Comparison of ENCODE assay signal across 27 cellular contexts in the genomic region with DNA sequence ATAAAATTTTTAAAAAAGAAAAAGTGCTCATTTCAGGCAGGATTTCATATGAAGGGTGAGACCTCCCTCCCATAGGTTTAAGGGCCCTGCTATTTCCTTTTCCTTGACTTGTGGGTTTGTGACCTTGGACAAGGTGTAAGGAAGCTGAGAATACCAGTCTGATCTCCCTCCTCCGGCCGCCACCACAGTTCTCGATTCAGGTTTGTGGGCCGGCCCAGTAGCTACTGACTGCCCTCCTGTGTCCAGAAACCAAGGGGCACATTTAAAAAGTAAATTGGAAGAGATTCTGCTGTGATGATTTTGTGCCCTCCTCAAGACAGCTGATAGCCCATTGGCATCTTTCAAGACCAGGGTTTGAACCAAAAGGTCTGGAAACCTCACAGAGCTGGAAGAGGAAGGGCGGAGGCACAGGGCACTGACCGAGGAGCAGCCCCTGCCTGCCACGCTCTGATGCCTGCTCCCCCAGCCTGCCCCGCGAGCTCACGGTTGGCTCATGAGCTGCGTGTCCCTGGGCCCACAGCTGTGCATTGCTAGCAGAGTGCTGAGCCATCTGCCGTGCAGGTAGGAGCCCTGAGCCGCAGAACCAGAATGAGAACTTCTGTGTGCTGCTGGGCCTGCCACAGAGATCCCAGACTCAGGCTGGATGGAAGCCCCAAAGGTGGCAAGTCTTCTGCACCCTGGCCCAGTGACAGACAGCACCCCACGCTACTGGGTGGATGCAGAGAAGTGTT.
"Had no signal": no experiment of that assay in that cellular context is flagged by ENCODE, and none has a peak within 500 bp of the region (broad histone marks: within the 10 kb centered on the region; RNA-seq: fewer than 3 reads in every experiment).

No MANE protein-coding gene starts in this region.

- ATAC-seq: activated CD4-positive, CD25-positive, alpha-beta regulatory T cell treated with anti-CD3 and anti-CD28 coated beads, Interleukin-2, amount 50 U/mL, for 24 hours; body of pancreas; heart right ventricle; left colon; stimulated activated naive B cell treated with anti-CD40 and anti-IgM and Interleukin-4, amounts not matched to agents 10 μg/mL and 1 μg/mL and 100 μg/mL, for 72 hours had no signal

- H3K4me1 ChIP-seq: body of pancreas, heart right ventricle, sigmoid colon, vagina had no signal

- DNase-seq: activated CD4-positive, alpha-beta T cell treated with anti-CD3 and anti-CD28 coated beads, Interleukin-2, amount 10 ng/mL, durations not matched to agents 7 days and 5 days; activated gamma-delta T cell; activated naive CD4-positive, alpha-beta T cell treated with anti-CD3 and anti-CD28 coated beads, Interleukin-2, amount 50 U/mL, for 16 hours; activated naive CD8-positive, alpha-beta T cell treated with anti-CD3 and anti-CD28 coated beads, Interleukin-2, amount 50 U/mL, for 24 hours; body of pancreas; effector CD4-positive, alpha-beta T cell; erythroblast; foreskin fibroblast; heart right ventricle; left colon; sigmoid colon; stimulated activated CD4-positive, alpha-beta T cell treated with anti-CD3 and anti-CD28 coated beads, Interleukin-15, amount 100 ng/mL, for 24 hours; stimulated activated CD4-positive, alpha-beta T cell treated with anti-CD3 and anti-CD28 coated beads, Interleukin-2, amount 100 ng/mL, for 48 hours; stimulated activated CD8-positive, alpha-beta memory T cell treated with anti-CD3 and anti-CD28 coated beads, Interleukin-4, amount 100 ng/mL, for 48 hours; stimulated activated naive B cell treated with anti-CD40 and anti-IgM and Interleukin-4, amounts not matched to agents 10 μg/mL and 1 μg/mL and 100 μg/mL, for 72 hours; testis; trophoblast cell had no signal

- H3K27ac Mint-ChIP-seq: activated CD4-positive, alpha-beta T cell treated with anti-CD3 and anti-CD28 coated beads, Interleukin-2, amount 10 ng/mL, durations not matched to agents 7 days and 5 days; activated naive CD8-positive, alpha-beta T cell treated with anti-CD3 and anti-CD28 coated beads, Interleukin-2, amount 50 U/mL, for 24 hours; activated T-helper 1 cell treated with anti-CD3 and anti-CD28 coated beads, Interleukin-12 subunit alpha, Interleukin-12 subunit beta, Interleukin-2, Interleukin-4 antibody, amounts not matched to agents 30 ng/mL and 10 ng/mL and 1 ng/mL, durations not matched to agents 14 hours and 24 hours and 36 hours; dendritic cell treated with granulocyte-macrophage colony-stimulating factor and Interleukin-4, amounts not matched to agents 40 ng/mL and 50 ng/mL, for 4 days; mesothelial cell of epicardium; nephron; stimulated activated naive B cell treated with anti-CD40 and anti-IgM and Interleukin-4, amounts not matched to agents 10 μg/mL and 1 μg/mL and 100 μg/mL, for 72 hours; T-helper 1 cell treated with Interleukin-12 subunit alpha and Interleukin-12 subunit beta and Interleukin-4 antibody, amounts not matched to agents 30 μg/mL and 1 μg/mL, for 36 hours had no signal

- H3K9me3 Mint-ChIP-seq: activated CD4-positive, alpha-beta T cell treated with anti-CD3 and anti-CD28 coated beads, Interleukin-2, amount 10 ng/mL, durations not matched to agents 7 days and 5 days; activated naive CD8-positive, alpha-beta T cell treated with anti-CD3 and anti-CD28 coated beads, Interleukin-2, amount 50 U/mL, for 24 hours; mesothelial cell of epicardium had no signal

- H3K27ac ChIP-seq: body of pancreas, cardiac muscle cell, heart right ventricle, sigmoid colon, testis, vagina had no signal

- H3K36me3 ChIP-seq: cardiac muscle cell, heart right ventricle, sigmoid colon, vagina had no signal

- H3K4me1 Mint-ChIP-seq: activated CD4-positive, alpha-beta T cell treated with anti-CD3 and anti-CD28 coated beads, Interleukin-2, amount 10 ng/mL, durations not matched to agents 7 days and 5 days; activated naive CD8-positive, alpha-beta T cell treated with anti-CD3 and anti-CD28 coated beads, Interleukin-2, amount 50 U/mL, for 24 hours; mesothelial cell of epicardium; nephron; stimulated activated naive B cell treated with anti-CD40 and anti-IgM and Interleukin-4, amounts not matched to agents 10 μg/mL and 1 μg/mL and 100 μg/mL, for 72 hours had no signal

- H3K4me3 Mint-ChIP-seq: activated CD4-positive, alpha-beta T cell treated with anti-CD3 and anti-CD28 coated beads, Interleukin-2, amount 10 ng/mL, durations not matched to agents 7 days and 5 days; activated naive CD8-positive, alpha-beta T cell treated with anti-CD3 and anti-CD28 coated beads, Interleukin-2, amount 50 U/mL, for 24 hours; activated T-helper 1 cell treated with anti-CD3 and anti-CD28 coated beads, Interleukin-12 subunit alpha, Interleukin-12 subunit beta, Interleukin-2, Interleukin-4 antibody, amounts not matched to agents 30 ng/mL and 10 ng/mL and 1 ng/mL, durations not matched to agents 14 hours and 24 hours and 36 hours; dendritic cell treated with granulocyte-macrophage colony-stimulating factor and Interleukin-4, amounts not matched to agents 40 ng/mL and 50 ng/mL, for 4 days; mesothelial cell of epicardium; nephron; stimulated activated naive B cell treated with anti-CD40 and anti-IgM and Interleukin-4, amounts not matched to agents 10 μg/mL and 1 μg/mL and 100 μg/mL, for 72 hours; T-helper 1 cell treated with Interleukin-12 subunit alpha and Interleukin-12 subunit beta and Interleukin-4 antibody, amounts not matched to agents 30 μg/mL and 1 μg/mL, for 36 hours had no signal

- H3K36me3 Mint-ChIP-seq: mesothelial cell of epicardium; stimulated activated naive B cell treated with anti-CD40 and anti-IgM and Interleukin-4, amounts not matched to agents 10 μg/mL and 1 μg/mL and 100 μg/mL, for 72 hours had no signal

- H3K9me3 ChIP-seq: body of pancreas, sigmoid colon, testis, vagina had no signal

- H3K27me3 ChIP-seq: body of pancreas, cardiac muscle cell, testis, vagina had no signal

- H3K4me3 ChIP-seq: body of pancreas, cardiac muscle cell, heart right ventricle, lung, sigmoid colon, smooth muscle cell, testis, vagina had no signal
